Comparison of ENCODE assay signal across 2 cellular contexts in genomic region chr14:100818221-100818699, GRCh38.
A peak's percentile ranks its signal among the peaks of the same experiment; 100 is the strongest.
TF ChIP-seq lines count a peak whose summit lies in the region.

No MANE protein-coding gene starts in this region.

TF ChIP-seq in HepG2, 621 proteins besides CTCF, POLR2A, EP300 and RAD21:
- peak; percentile 73; the same call in 1 of the 2 replicates for TF ChIP-seq HNRNPL (IDR thresholded peaks at IDR 0.05; ENCODE audit: low read depth, low read length)
- peak; percentile 3; the same call in 1 of the 2 replicates for TF ChIP-seq RBFOX2 (IDR thresholded peaks at IDR 0.05; ENCODE audit: low read depth, low read length)
- TF ChIP-seq KLF11 (CRISPR knock-in tag; IDR thresholded peaks at IDR 0.05) = no peak
- TF ChIP-seq ZNF383 (CRISPR knock-in tag; IDR thresholded peaks at IDR 0.05; ENCODE audit: borderline replicate concordance) = no peak
- no peak for TF ChIP-seq ZSCAN29 (CRISPR knock-in tag; conservative IDR thresholded peaks at IDR 0.05)
- no peak for TF ChIP-seq NCOA1 (CRISPR knock-in tag; IDR thresholded peaks at IDR 0.05)
- TF ChIP-seq TSC22D2 (CRISPR knock-in tag; IDR thresholded peaks at IDR 0.05; ENCODE audit: borderline replicate concordance) = 0 out of 2 replicates have a peak, but pooled peaks have one; percentile 51
- 0 out of 2 replicates have a peak, but pooled peaks have one; percentile 13 for TF ChIP-seq ELF3 (CRISPR knock-in tag; IDR thresholded peaks at IDR 0.05)
- no peak for TF ChIP-seq STAT5B (CRISPR knock-in tag; IDR thresholded peaks at IDR 0.05)
- peak; percentile 44; the same call in 1 of the 2 replicates for TF ChIP-seq ETV5 (CRISPR knock-in tag; IDR thresholded peaks at IDR 0.05; ENCODE audit: borderline replicate concordance)
- TF ChIP-seq KLF16 (CRISPR knock-in tag; IDR thresholded peaks at IDR 0.05) = no peak
- no peak for TF ChIP-seq PAWR (CRISPR knock-in tag; IDR thresholded peaks at IDR 0.05; ENCODE audit: borderline replicate concordance)
- no peak for TF ChIP-seq BATF2 (CRISPR knock-in tag; IDR thresholded peaks at IDR 0.05)
- no peak for TF ChIP-seq KDM5B (CRISPR knock-in tag; IDR thresholded peaks at IDR 0.05; ENCODE audit: borderline replicate concordance)
- no peak for TF ChIP-seq NR0B2 (CRISPR knock-in tag; IDR thresholded peaks at IDR 0.05)
- no peak for TF ChIP-seq ZNF670 (CRISPR knock-in tag; IDR thresholded peaks at IDR 0.05; ENCODE audit: borderline replicate concordance)
- 0 out of 2 replicates have a peak, but pooled peaks have one; percentile 64 for TF ChIP-seq ZC3H4 (CRISPR knock-in tag; IDR thresholded peaks at IDR 0.05; ENCODE audit: borderline replicate concordance)
- no peak for TF ChIP-seq CBX1 (IDR thresholded peaks at IDR 0.05; ENCODE audit: low read depth)
- TF ChIP-seq RBAK (CRISPR knock-in tag; IDR thresholded peaks at IDR 0.05) = peak; percentile 65; the same call in 1 of the 2 replicates
- no peak for TF ChIP-seq TGIF2 (CRISPR knock-in tag; IDR thresholded peaks at IDR 0.05)
TF ChIP-seq in HepG2: peak in this region for 7.

TF ChIP-seq in SK-N-SH treated with all-trans-retinoic acid at 6 μM for 48 hours, 23 proteins besides CTCF, POLR2A, EP300 and RAD21:
- TF ChIP-seq SNAI2 (CRISPR knock-in tag; IDR thresholded peaks at IDR 0.05) = no peak
- no peak for TF ChIP-seq OSR1 (CRISPR knock-in tag; IDR thresholded peaks at IDR 0.05)
- TF ChIP-seq CSDC2 (CRISPR knock-in tag; IDR thresholded peaks at IDR 0.05) = no peak
- TF ChIP-seq PPARA (CRISPR knock-in tag; IDR thresholded peaks at IDR 0.05; ENCODE audit: borderline replicate concordance) = no peak
- no peak for TF ChIP-seq TSHZ2 (CRISPR knock-in tag; IDR thresholded peaks at IDR 0.05)
- TF ChIP-seq BACH2 (CRISPR knock-in tag; IDR thresholded peaks at IDR 0.05; ENCODE audit: borderline replicate concordance) = no peak
- TF ChIP-seq ESRRG (CRISPR knock-in tag; IDR thresholded peaks at IDR 0.05) = no peak
- no peak for TF ChIP-seq CREB5 (CRISPR knock-in tag; IDR thresholded peaks at IDR 0.05; ENCODE audit: low read depth)
- no peak for TF ChIP-seq GLIS3 (CRISPR knock-in tag; IDR thresholded peaks at IDR 0.05)
